Comparison of ENCODE assay signal across 1 cellular context in the genomic region with DNA sequence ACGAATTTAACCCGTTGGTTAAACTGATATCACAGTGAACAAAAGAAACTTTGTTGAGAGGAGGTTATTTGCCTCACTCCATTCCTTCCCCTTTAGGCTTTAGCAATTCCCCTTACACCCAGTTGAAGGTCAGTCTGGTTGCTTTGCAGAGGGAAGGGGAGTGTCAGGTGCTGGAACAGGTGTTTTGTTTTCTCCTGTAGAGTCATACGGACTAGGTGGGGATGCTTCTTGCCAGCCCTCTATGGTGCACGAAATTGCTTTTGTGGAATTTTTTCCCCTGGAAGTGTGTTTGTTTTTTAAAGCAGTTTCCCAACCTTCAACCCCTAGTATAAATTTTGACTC.
TF ChIP-seq lines count a peak whose summit lies in the region.

No MANE protein-coding gene starts in this region.

TF ChIP-seq in IMR-90, 13 proteins besides CTCF, POLR2A, EP300 and RAD21 (continued from another document):
- TF ChIP-seq NFE2L2 (IDR thresholded peaks at IDR 0.05; ENCODE audit: low read depth, low read length) = no peak
- no peak for TF ChIP-seq MAFK (IDR thresholded peaks at IDR 0.05; ENCODE audit: low read depth, low read length)
- TF ChIP-seq, protein P1, sequence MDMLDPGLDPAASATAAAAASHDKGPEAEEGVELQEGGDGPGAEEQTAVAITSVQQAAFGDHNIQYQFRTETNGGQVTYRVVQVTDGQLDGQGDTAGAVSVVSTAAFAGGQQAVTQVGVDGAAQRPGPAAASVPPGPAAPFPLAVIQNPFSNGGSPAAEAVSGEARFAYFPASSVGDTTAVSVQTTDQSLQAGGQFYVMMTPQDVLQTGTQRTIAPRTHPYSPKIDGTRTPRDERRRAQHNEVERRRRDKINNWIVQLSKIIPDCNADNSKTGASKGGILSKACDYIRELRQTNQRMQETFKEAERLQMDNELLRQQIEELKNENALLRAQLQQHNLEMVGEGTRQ (IDR thresholded peaks at IDR 0.05; ENCODE audit: low read depth, low read length) = no peak
- TF ChIP-seq CHD1 (IDR thresholded peaks at IDR 0.05; ENCODE audit: low read depth, low read length) = no peak
- TF ChIP-seq CEBPB (IDR thresholded peaks at IDR 0.05; ENCODE audit: low read depth, low read length) = no peak
